In genomic region chr2:147288131-147288530, GRCh38 we compare ENCODE assay signal across 11 cellular contexts.
A peak's percentile ranks its signal among the peaks of the same experiment; 100 is the strongest.
DNase-seq lines count a peak whose midpoint lies in the region; ATAC-seq lines count a peak whose summit lies in the region.
"Had no signal": no experiment of that assay in that cellular context is flagged by ENCODE, and none has a peak within 500 bp of the region (broad histone marks: within the 10 kb centered on the region; RNA-seq: fewer than 3 reads in every experiment).

No MANE protein-coding gene starts in this region.

- DNase-seq in stimulated activated CD4-positive, alpha-beta T cell treated with anti-CD3 and anti-CD28 coated beads, Interleukin-1b, Interleukin-23, amount 100 ng/mL, for 48 hours, result peak; percentile 17
- no peak for DNase-seq in stimulated activated CD4-positive, alpha-beta T cell treated with anti-CD3 and anti-CD28 coated beads, Interleukin-4, amount 100 ng/mL, for 1 hour
- peak; percentile 63 for DNase-seq in activated effector memory CD4-positive, alpha-beta T cell treated with anti-CD3 and anti-CD28 coated beads, Interleukin-2, amount 50 U/mL, for 16 hours
- DNase-seq in stimulated activated naive CD8-positive, alpha-beta T cell treated with anti-CD3 and anti-CD28 coated beads, Interleukin-15, Interleukin-2, amounts not matched to agents 100 U/mL and 50 U/mL, for 24 hours, result no peak
- DNase-seq in SKM-1 (lab: John Stamatoyannopoulos, UW; ENCODE audit: unreplicated experiment), result no peak
- DNase-seq in NCI-H2081 (lab: John Stamatoyannopoulos, UW), result no peak
- DNase-seq: activated CD8-positive, alpha-beta memory T cell treated with anti-CD3 and anti-CD28 coated beads, Interleukin-2, amount 50 U/mL, for 4 hours; DMS79 treated with DMSO at 0.1 percent for 48 hours; NCI-H510A had no signal

- peak; percentile 64 for ATAC-seq in HG03469 (IDR thresholded peaks at IDR 0.05; ENCODE audit: unreplicated experiment)
- ATAC-seq in stimulated activated naive CD8-positive, alpha-beta T cell treated with anti-CD3 and anti-CD28 coated beads, Interleukin-15, Interleukin-2, amounts not matched to agents 100 U/mL and 50 U/mL, for 24 hours, result peak; percentile 77
- ATAC-seq in HG02981 (IDR thresholded peaks at IDR 0.05; ENCODE audit: unreplicated experiment), result no peak

Comparison
In these comparisons a context has a peak if more than half of its experiments do, and no peak if none do; other contexts are left out.
1. DNase-seq: peak in stimulated activated CD4-positive, alpha-beta T cell treated with anti-CD3 and anti-CD28 coated beads, Interleukin-1b, Interleukin-23, amount 100 ng/mL, for 48 hours (single experiment) and activated effector memory CD4-positive, alpha-beta T cell treated with anti-CD3 and anti-CD28 coated beads, Interleukin-2, amount 50 U/mL, for 16 hours (single experiment); none in stimulated activated CD4-positive, alpha-beta T cell treated with anti-CD3 and anti-CD28 coated beads, Interleukin-4, amount 100 ng/mL, for 1 hour (single experiment), stimulated activated naive CD8-positive, alpha-beta T cell treated with anti-CD3 and anti-CD28 coated beads, Interleukin-15, Interleukin-2, amounts not matched to agents 100 U/mL and 50 U/mL, for 24 hours (single experiment), SKM-1 (single experiment) and NCI-H2081 (0 of 2).